Comparison of ENCODE assay signal across 8 cellular contexts in the genomic region with DNA sequence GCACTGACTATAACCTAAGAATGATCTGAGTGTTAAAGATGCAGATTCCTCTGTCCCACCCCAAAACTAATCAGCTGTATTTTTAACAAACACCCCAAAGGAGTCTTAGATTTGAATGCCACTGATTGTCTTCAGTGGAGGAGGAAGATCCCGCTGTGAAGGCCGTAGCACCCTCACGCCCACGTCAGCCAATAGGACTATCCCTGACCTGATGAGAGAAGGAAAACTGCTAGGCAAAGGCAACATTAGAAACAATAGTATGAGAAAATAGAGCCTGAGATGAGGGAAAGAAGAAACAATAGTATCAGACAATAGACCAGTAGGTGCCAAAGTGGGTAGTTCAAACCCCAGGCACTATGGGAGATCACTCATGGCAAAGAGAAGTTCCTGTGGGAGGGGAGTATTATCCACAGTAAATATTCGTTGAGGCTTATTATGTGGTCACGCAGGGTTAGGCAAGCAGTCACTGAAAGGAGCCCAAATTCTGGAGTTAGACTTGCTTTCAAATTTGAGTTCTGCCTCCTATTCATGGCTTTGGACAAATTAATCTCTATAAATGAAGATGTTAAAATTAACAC. TPM values are rescaled to one million over a fixed set of nuclear protein-coding genes. Genes with fewer than 3 reads are reported as not detected.
A peak's percentile ranks its signal among the peaks of the same experiment; 100 is the strongest.
DNase-seq lines count a peak whose midpoint lies in the region; ATAC-seq and TF ChIP-seq lines count a peak whose summit lies in the region.

No MANE protein-coding gene starts in this region.

- DNase-seq in HFFc6 = no peak
- no peak for DNase-seq in body of pancreas
- no peak for DNase-seq in NK-92 treated with Interleukin-12 subunit alpha and Interleukin-12 subunit beta, amount 100 ng/mL, for 24 hours (lab: John Stamatoyannopoulos, UW)
- DNase-seq in NCI-H1048 (lab: John Stamatoyannopoulos, UW) = no peak
- no peak for DNase-seq in stimulated activated CD4-positive, alpha-beta T cell treated with anti-CD3 and anti-CD28 coated beads, Interleukin-15, amount 100 ng/mL, for 24 hours

- peaks cover 36% of the 10 kb centered on the region for H3K4me1 Mint-ChIP-seq in HFFc6 (ENCODE audit: low read depth)

- ATAC-seq in body of pancreas (no peak), GM18909 (IDR thresholded peaks at IDR 0.05; ENCODE audit: poor library complexity, unreplicated experiment) (no peak)

- H3K27ac ChIP-seq in 22Rv1 = peak overlapping the region; percentile 100
- peak overlapping the region; percentile 70 to 100 (median 100) for H3K27ac ChIP-seq in body of pancreas

- H3K9me3 Mint-ChIP-seq in HFFc6 = no peaks in the 10 kb centered on the region

- H3K36me3 ChIP-seq in body of pancreas (replicated peaks in 1 of 2; ENCODE audit: insufficient read depth in 1 of 2, low read depth in 2 of 2) = no peaks in the 10 kb centered on the region

- peak overlapping the region; percentile 100 for H3K27ac Mint-ChIP-seq in HFFc6

- peaks cover 40% of the 10 kb centered on the region for H3K36me3 Mint-ChIP-seq in HFFc6 (ENCODE audit: low read depth)

- H3K4me3 Mint-ChIP-seq in HFFc6 = peak overlapping the region; percentile 98

- TF ChIP-seq CTCF in 22Rv1 (IDR thresholded peaks at IDR 0.05) (no peak), HFFc6 (IDR thresholded peaks at IDR 0.05) (no peak), body of pancreas (IDR thresholded peaks at IDR 0.05) (no peak)

- H3K4me3 ChIP-seq in body of pancreas (no peak overlapping the region), mononuclear cell (ENCODE audit: low read length) (peak overlapping the region; percentile 99)

- no peak for TF ChIP-seq POLR2A in body of pancreas (IDR thresholded peaks at IDR 0.05)

- intact Hi-C loops in body of pancreas (cut with DNase I) = loop anchor here (10.0 kb wide), 1 partner anchor 55 kb away; no protein-coding TSS in a partner anchor

- peaks cover 6% of the 10 kb centered on the region for H3K27me3 Mint-ChIP-seq in HFFc6 (ENCODE audit: insufficient read depth)

- peaks cover 40% of the 10 kb centered on the region for H3K4me1 ChIP-seq in body of pancreas
- peaks cover 73% of the 10 kb centered on the region for H3K4me1 ChIP-seq in mononuclear cell (ENCODE audit: insufficient read depth, low read length)

- WGBS in body of pancreas, 2 donors = 54 to 66% methylated on average over 6 of the region's 6 CpGs

- H3K9me3 ChIP-seq in body of pancreas (no peaks in the 10 kb centered on the region), mononuclear cell (ENCODE audit: low read depth, low read length) (no peaks in the 10 kb centered on the region)

- H3K27me3 ChIP-seq in body of pancreas (no peaks in the 10 kb centered on the region), mononuclear cell (ENCODE audit: insufficient read depth, low read length) (no peaks in the 10 kb centered on the region)

RNA-seq across cellular contexts. Expression of a gene that starts 2.8 kb away (rescaled TPM):
- total RNA-seq in HFFc6 (2021; fragmentation: NEBNext Ultra II Directional; extraction: Animal tissue kit (Norgen Biotek cat#: 25700)) = 100 to 1,000 TPM; 293 to 369 (median 361) TPM
- total RNA-seq in body of pancreas = 100 to 1,000 TPM in 1 of 2 donors, 10 to 100 TPM in 1; 97.9 to 128 TPM
- total RNA-seq in mononuclear cell = 91.0 TPM
